17 cellular contexts compared by ENCODE assay signal in genomic region chr15:77416954-77417353, GRCh38. TPM values are rescaled to one million over a fixed set of nuclear protein-coding genes. Genes with fewer than 3 reads are reported as not detected.
DNase-seq lines count a peak whose midpoint lies in the region; FAIRE-seq and TF ChIP-seq lines count a peak whose summit lies in the region.
"Had no signal": no experiment of that assay in that cellular context is flagged by ENCODE, and none has a peak within 500 bp of the region (broad histone marks: within the 10 kb centered on the region; RNA-seq: fewer than 3 reads in every experiment).

No MANE protein-coding gene starts in this region.

- no peak for TF ChIP-seq POLR2A in breast epithelium (IDR thresholded peaks at IDR 0.05)

- peaks cover 17% of the 10 kb centered on the region for H3K4me1 Mint-ChIP-seq in MCF 10A (ENCODE audit: insufficient read depth, unreplicated experiment)
- peaks cover 23% of the 10 kb centered on the region for H3K4me1 Mint-ChIP-seq in endodermal cell

- BruUV-seq in MCF 10A (replicated peaks; lab: Mats Ljungman, UMichigan) (no TSS peak), PC-9 (replicated peaks; lab: Mats Ljungman, UMichigan) (no TSS peak)

- H3K9me3 ChIP-seq in breast epithelium (no peaks in the 10 kb centered on the region), PC-9 (ENCODE audit: insufficient read depth, low read depth) (no peaks in the 10 kb centered on the region), fibroblast of lung (ENCODE audit: control insufficient read depth, insufficient read depth, low read depth, low read length) (no peaks in the 10 kb centered on the region), endodermal cell (ENCODE audit: control insufficient read depth, low read length) (no peaks in the 10 kb centered on the region)

- DNase-seq in MCF 10A (ENCODE audit: unreplicated experiment), result peak; percentile 2
- DNase-seq in breast epithelium (ENCODE audit: low spot score in 2 of 2), result no peak
- no peak for DNase-seq in PC-9
- no peak for DNase-seq in fibroblast of lung (ENCODE audit: low read depth in 2 of 2)
- peak; percentile 8 for DNase-seq in urothelium cell line (ENCODE audit: low spot score)
- no peak for DNase-seq in head of caudate nucleus
- DNase-seq in endodermal cell, result no peak
- DNase-seq in HuH-7 (ENCODE audit: low spot score), result no peak
- DNase-seq: CD4-positive, alpha-beta memory T cell; DMS79 treated with DMSO at 0.1 percent for 48 hours; NCI-H1092 treated with DMSO at 0.1 percent for 48 hours had no signal

- peaks cover 5% of the 10 kb centered on the region for H3K36me3 Mint-ChIP-seq in MCF 10A (ENCODE audit: insufficient read depth, unreplicated experiment)
- H3K36me3 Mint-ChIP-seq in endodermal cell (ENCODE audit: low read depth), result no peaks in the 10 kb centered on the region
- H3K36me3 Mint-ChIP-seq: memory B cell had no signal

- CTCF ChIA-PET in MCF 10A (lab: Yijun Ruan, JAX) (no interaction called here), PC-9 (lab: Charles Lee) (no interaction called here)

- H3K4me3 ChIP-seq in breast epithelium (no peak overlapping the region), PC-9 (no peak overlapping the region), fibroblast of lung (replicated peaks in 1 of 4; ENCODE audit: control extremely low read depth in 1 of 4, insufficient read depth in 1 of 4, low read depth in 3 of 4, low read length in 4 of 4) (peak overlapping the region in 1 of 4 experiments; percentile 94), endodermal cell (ENCODE audit: low read length) (no peak overlapping the region)
- H3K4me3 ChIP-seq: cardiac muscle cell had no signal

- H3K27me3 Mint-ChIP-seq in MCF 10A (ENCODE audit: insufficient read depth, unreplicated experiment) (no peaks in the 10 kb centered on the region), endodermal cell (ENCODE audit: insufficient read depth) (peaks cover 16% of the 10 kb centered on the region)
- H3K27me3 Mint-ChIP-seq: memory B cell; natural killer cell treated with Interleukin-12 subunit alpha and Interleukin-12 subunit beta and Interleukin-15 and Interleukin-18, amount 100 ng/mL, for 72 hours had no signal

- H3K9me3 Mint-ChIP-seq in MCF 10A (ENCODE audit: unreplicated experiment) (no peaks in the 10 kb centered on the region), endodermal cell (no peaks in the 10 kb centered on the region)
- H3K9me3 Mint-ChIP-seq: activated T-helper 1 cell treated with anti-CD3 and anti-CD28 coated beads, Interleukin-12 subunit alpha, Interleukin-12 subunit beta, Interleukin-2, Interleukin-4 antibody, amounts not matched to agents 30 ng/mL and 10 ng/mL and 1 ng/mL, durations not matched to agents 14 hours and 24 hours and 36 hours; CD4-positive, alpha-beta memory T cell; memory B cell; natural killer cell treated with Interleukin-12 subunit alpha and Interleukin-12 subunit beta and Interleukin-15 and Interleukin-18, amount 100 ng/mL, for 72 hours; stimulated activated effector memory CD8-positive, alpha-beta T cell treated with anti-CD3 and anti-CD28 coated beads, Interleukin-12 subunit alpha, Interleukin-12 subunit beta, amount 100 ng/mL, for 72 hours had no signal

- H3K36me3 ChIP-seq in breast epithelium (no peaks in the 10 kb centered on the region), PC-9 (ENCODE audit: low read depth) (no peaks in the 10 kb centered on the region), fibroblast of lung (ENCODE audit: control insufficient read depth, insufficient read depth, low read length) (no peaks in the 10 kb centered on the region), endodermal cell (ENCODE audit: control insufficient read depth, insufficient read depth, low read length) (no peaks in the 10 kb centered on the region)
- H3K36me3 ChIP-seq: cardiac muscle cell had no signal

- no peak overlapping the region for H3K9ac ChIP-seq in fibroblast of lung (ENCODE audit: insufficient read depth, low read length)
- no peak overlapping the region for H3K9ac ChIP-seq in endodermal cell (ENCODE audit: extremely low read depth, low read length, poor library complexity, severe bottlenecking)

- H3K27me3 ChIP-seq in breast epithelium (no peaks in the 10 kb centered on the region), PC-9 (ENCODE audit: insufficient read depth, low read depth) (no peaks in the 10 kb centered on the region), fibroblast of lung (ENCODE audit: control insufficient read depth, insufficient read depth, low read length) (no peaks in the 10 kb centered on the region), endodermal cell (ENCODE audit: control insufficient read depth, insufficient read depth, low read length, poor library complexity, severe bottlenecking) (no peaks in the 10 kb centered on the region)
- H3K27me3 ChIP-seq: cardiac muscle cell had no signal

- peaks cover 0 to 15% of the 10 kb centered on the region in 2 donors for H3K4me1 ChIP-seq in breast epithelium
- H3K4me1 ChIP-seq in PC-9 (replicated peaks; ENCODE audit: insufficient read depth), result peaks cover 26% of the 10 kb centered on the region
- H3K4me1 ChIP-seq in fibroblast of lung (ENCODE audit: control insufficient read depth, extremely low read depth, insufficient read depth, low read length), result peaks cover 20% of the 10 kb centered on the region
- peaks cover 4% of the 10 kb centered on the region for H3K4me1 ChIP-seq in endodermal cell (ENCODE audit: control insufficient read depth, insufficient read depth, low read length)

- TF ChIP-seq CTCF in MCF 10A (IDR thresholded peaks at IDR 0.05; ENCODE audit: unreplicated experiment) (no peak), breast epithelium (IDR thresholded peaks at IDR 0.05) (no peak), PC-9 (conservative IDR thresholded peaks at IDR 0.05) (no peak), fibroblast of lung (conservative IDR thresholded peaks at IDR 0.05 in 1 of 2, IDR thresholded peaks at IDR 0.05 in 1 of 2; ENCODE audit: low read depth in 1 of 2, low read length in 2 of 2) (no peak), endodermal cell (conservative IDR thresholded peaks at IDR 0.05) (no peak)

- POLR2A ChIA-PET in MCF 10A (lab: Yijun Ruan, JAX), result interaction anchor here (1.2 kb wide), 1 partner anchor 11 kb away, joined by 5 read pairs; no protein-coding TSS in a partner anchor
- POLR2A ChIA-PET in PC-9 (lab: Charles Lee; ENCODE audit: unreplicated experiment), result no interaction called here

- H3K4me2 ChIP-seq in PC-9 (peak overlapping the region; percentile 37; the same call in 1 of the 2 replicates), fibroblast of lung (ENCODE audit: extremely low read depth, insufficient read depth, low read length) (peak overlapping the region; percentile 65)

- no peak overlapping the region for H3K27ac Mint-ChIP-seq in MCF 10A (ENCODE audit: low read depth, unreplicated experiment)
- H3K27ac Mint-ChIP-seq in endodermal cell, result no peak overlapping the region
- H3K27ac Mint-ChIP-seq: activated T-helper 1 cell treated with anti-CD3 and anti-CD28 coated beads, Interleukin-12 subunit alpha, Interleukin-12 subunit beta, Interleukin-2, Interleukin-4 antibody, amounts not matched to agents 30 ng/mL and 10 ng/mL and 1 ng/mL, durations not matched to agents 14 hours and 24 hours and 36 hours; CD4-positive, alpha-beta memory T cell; memory B cell; natural killer cell treated with Interleukin-12 subunit alpha and Interleukin-12 subunit beta and Interleukin-15 and Interleukin-18, amount 100 ng/mL, for 72 hours; stimulated activated effector memory CD8-positive, alpha-beta T cell treated with anti-CD3 and anti-CD28 coated beads, Interleukin-12 subunit alpha, Interleukin-12 subunit beta, amount 100 ng/mL, for 72 hours had no signal

- intact Hi-C loops in MCF 10A (cut with micrococcal nuclease), result no loop called here
- intact Hi-C loops in breast epithelium (cut with DNase I; ENCODE audit: low total_unique reads), result no loop called here
- intact Hi-C loops in PC-9 (cut with micrococcal nuclease; ENCODE audit: unreplicated experiment), result no loop called here
- intact Hi-C loops in head of caudate nucleus (cut with DNase I), result no loop called here

- H3K27ac ChIP-seq in breast epithelium (no peak overlapping the region), PC-9 (no peak overlapping the region), fibroblast of lung (ENCODE audit: insufficient read depth, low read length) (no peak overlapping the region), endodermal cell (ENCODE audit: low read depth, low read length) (no peak overlapping the region)
- H3K27ac ChIP-seq: cardiac muscle cell had no signal

- no peak overlapping the region for H2AFZ ChIP-seq in PC-9
- H2AFZ ChIP-seq in fibroblast of lung (ENCODE audit: low read length), result no peak overlapping the region

- FAIRE-seq in urothelium cell line (lab: Jason Lieb, UNC), result no peak
- FAIRE-seq: A204.1 had no signal

- no peaks in the 10 kb centered on the region for H3F3A ChIP-seq in PC-9 (ENCODE audit: insufficient read depth, low read depth)

- H3K79me2 ChIP-seq in PC-9 (ENCODE audit: low read depth) (peaks cover 35% of the 10 kb centered on the region), fibroblast of lung (ENCODE audit: control insufficient read depth, insufficient read depth, low read length) (peaks cover 83% of the 10 kb centered on the region)

- H3K9me2 ChIP-seq in PC-9 (ENCODE audit: insufficient read depth), result no peaks in the 10 kb centered on the region

- 0 out of 2 replicates have a peak, but pooled peaks cover 1% of the 10 kb centered on the region for H4K20me1 ChIP-seq in PC-9 (ENCODE audit: insufficient read depth)
- peaks cover 6% of the 10 kb centered on the region for H4K20me1 ChIP-seq in fibroblast of lung (ENCODE audit: control insufficient read depth, extremely low read depth, insufficient read depth, low read length)

- no peak overlapping the region for H3K4me3 Mint-ChIP-seq in MCF 10A (ENCODE audit: unreplicated experiment)
- H3K4me3 Mint-ChIP-seq in endodermal cell, result no peak overlapping the region
- H3K4me3 Mint-ChIP-seq: memory B cell; stimulated activated effector memory CD8-positive, alpha-beta T cell treated with anti-CD3 and anti-CD28 coated beads, Interleukin-12 subunit alpha, Interleukin-12 subunit beta, amount 100 ng/mL, for 72 hours had no signal

- 80% methylated on average over 1 of the region's 1 CpG; no CpG with 5 or more reads in 1 of the 2 experiments for WGBS in endodermal cell (ENCODE audit: insufficient coverage in 1 of 2, insufficient read length in 1 of 2), 2 experiments

RNA-seq across cellular contexts. Expression of gene PEAK1, which starts 3.0 kb away (rescaled TPM):
- total RNA-seq in MCF 10A (2022) (17.5 and 20.0 TPM in 2 replicates), breast epithelium (10 to 100 TPM; 48.5 to 99.5 (median 55.2) TPM), PC-9 (2021) (20.6 and 20.7 TPM in 2 replicates), fibroblast of lung (69.9 and 91.8 TPM in 2 replicates), endodermal cell (10 to 100 TPM; 25.4 to 38.4 TPM)
- polyA plus RNA-seq in fibroblast of lung, result 42.5 and 61.0 TPM in 2 replicates
- polyA plus RNA-seq in fibroblast of lung (2012), result 26.3 and 57.5 TPM in 2 replicates
- 74.1 and 78.9 TPM in 2 replicates for polyA minus RNA-seq in fibroblast of lung (ENCODE audit: low replicate concordance)
- 15.0 TPM for polyA plus RNA-seq in endodermal cell (2013, experiment 1 of 2)
- 16.6 TPM for polyA plus RNA-seq in endodermal cell (2013, experiment 2 of 2)

RNA-seq across cellular contexts. Expression of gene HMG20A, which starts 3.7 kb away (rescaled TPM):
- 39.7 and 40.1 TPM in 2 replicates for total RNA-seq in MCF 10A (2022)
- 10 to 100 TPM; 35.8 to 48.2 (median 46.4) TPM for total RNA-seq in breast epithelium
- total RNA-seq in PC-9 (2021), result 33.4 and 34.2 TPM in 2 replicates
- 23.6 and 26.3 TPM in 2 replicates for total RNA-seq in fibroblast of lung
- polyA plus RNA-seq in fibroblast of lung, result 33.3 and 38.0 TPM in 2 replicates
- polyA plus RNA-seq in fibroblast of lung (2012), result 16.1 and 17.6 TPM in 2 replicates
- 24.0 and 33.3 TPM in 2 replicates for polyA minus RNA-seq in fibroblast of lung (ENCODE audit: low replicate concordance)
- total RNA-seq in endodermal cell, result 10 to 100 TPM; 49.8 to 58.2 TPM
- polyA plus RNA-seq in endodermal cell (2013, experiment 1 of 2), result 45.3 TPM
- 49.7 TPM for polyA plus RNA-seq in endodermal cell (2013, experiment 2 of 2)

Comparison
In these comparisons a context has a peak if more than half of its experiments do, and no peak if none do; other contexts are left out.
1. DNase-seq: peak in MCF 10A (single experiment) and urothelium cell line (single experiment); none in breast epithelium (0 of 2), PC-9 (0 of 2), fibroblast of lung (0 of 2), head of caudate nucleus (0 of 42), endodermal cell (single experiment) and HuH-7 (single experiment).